8 cellular contexts compared by ENCODE assay signal in the genomic region with DNA sequence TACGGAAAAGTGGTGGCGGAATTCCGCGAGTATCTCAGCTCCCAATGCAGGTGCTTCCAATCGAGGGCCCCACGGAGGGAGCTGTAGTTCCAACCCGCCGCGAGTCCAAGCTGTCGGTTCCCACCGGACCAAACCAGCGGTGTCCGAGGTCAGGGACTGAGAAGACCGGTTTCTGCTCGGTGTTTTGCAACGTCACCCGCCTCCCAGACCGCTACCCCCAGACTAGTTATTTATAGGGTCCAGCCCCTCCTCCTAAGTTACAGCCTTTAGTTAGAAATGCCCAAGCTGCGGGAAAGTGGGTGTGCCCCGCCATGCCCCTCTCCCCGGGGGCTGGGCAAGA. TPM values are rescaled to one million over a fixed set of nuclear protein-coding genes. Genes with fewer than 3 reads are reported as not detected.
DNase-seq lines count a peak whose midpoint lies in the region; ATAC-seq and TF ChIP-seq lines count a peak whose summit lies in the region.

No MANE protein-coding gene starts in this region.

- H3K4me2 ChIP-seq in H9 (ENCODE audit: insufficient read depth, insufficient read length, low read length): peak overlapping the region; percentile 80

- H3K18ac ChIP-seq in H9 (ENCODE audit: insufficient read length, low read depth, low read length): no peak overlapping the region

- H3K23ac ChIP-seq in H9 (ENCODE audit: insufficient read length, low read depth, low read length): no peak overlapping the region

- no peak overlapping the region for H3K56ac ChIP-seq in H9 (ENCODE audit: insufficient read length, low read depth, low read length)

- H2AFZ ChIP-seq in H9 (ENCODE audit: low read length): peak overlapping the region; percentile 48

- no peak overlapping the region for H2BK20ac ChIP-seq in H9 (ENCODE audit: low read depth, low read length, poor library complexity, severe bottlenecking)

- H3K4me3 Mint-ChIP-seq in H9 (peak overlapping the region; percentile 82 to 96), T-helper 17 cell (peak overlapping the region; percentile 93)

- no peaks in the 10 kb centered on the region for H3K79me2 ChIP-seq in H9 (ENCODE audit: insufficient read depth, low read length)

- H2BK120ac ChIP-seq in H9 (ENCODE audit: low read depth, low read length, poor library complexity, severe bottlenecking): no peak overlapping the region

- intact Hi-C loops in psoas muscle (cut with DNase I): loop anchor here (5.0 kb wide), 1 partner anchor 120 kb away; no protein-coding TSS in a partner anchor

- WGBS in H9 (ENCODE audit: extremely low coverage, insufficient read length, low lambda C conversion rate): no CpG with 5 or more reads among the region's 21 CpGs
- WGBS in psoas muscle, 3 donors: 3 to 13% (median 5%) methylated on average over 21 of the region's 21 CpGs

- H3K79me1 ChIP-seq in H9 (ENCODE audit: insufficient read depth, low read depth, low read length, poor library complexity, severe bottlenecking): no peaks in the 10 kb centered on the region

- no peak overlapping the region for H3K9ac ChIP-seq in H9 (ENCODE audit: extremely low read depth, insufficient read length, low read length)

- H2BK5ac ChIP-seq in H9 (ENCODE audit: insufficient read length, low read length): no peak overlapping the region

- no peak overlapping the region for H3K14ac ChIP-seq in H9 (ENCODE audit: insufficient read depth, low read length)

- H3K4me3 ChIP-seq in cardiac muscle cell (peak overlapping the region; percentile 50), psoas muscle (peak overlapping the region; percentile 71)

- TF ChIP-seq CTCF in H9 (conservative IDR thresholded peaks at IDR 0.05) (no peak), cardiac muscle cell (IDR thresholded peaks at IDR 0.05; ENCODE audit: low read depth, low read length) (no peak), psoas muscle (IDR thresholded peaks at IDR 0.05) (no peak)

- H4K20me1 ChIP-seq in H9 (ENCODE audit: control insufficient read depth, insufficient read depth, insufficient read length): no peaks in the 10 kb centered on the region

- peaks cover 0 to 4% (median 0%) of the 10 kb centered on the region in 3 experiments; a peak in 3 of 7 replicates for H3K36me3 Mint-ChIP-seq in H9 (ENCODE audit: insufficient read depth in 1 of 3, low read depth in 3 of 3)
- H3K36me3 Mint-ChIP-seq in T-helper 17 cell (ENCODE audit: low read depth): no peaks in the 10 kb centered on the region

- no peak overlapping the region for H2BK15ac ChIP-seq in H9 (ENCODE audit: low read depth, low read length)

- peaks cover 25 to 42% of the 10 kb centered on the region in 2 experiments for H3K4me1 Mint-ChIP-seq in H9
- peaks cover 49% of the 10 kb centered on the region for H3K4me1 Mint-ChIP-seq in T-helper 17 cell

- H3K9me3 Mint-ChIP-seq in H9: no peaks in the 10 kb centered on the region

- H3K4me1 ChIP-seq in H9 (ENCODE audit: insufficient read depth, low read length) (0 out of 2 replicates have a peak, but pooled peaks cover 4% of the 10 kb centered on the region), cardiac muscle cell (ENCODE audit: low read depth) (no peaks in the 10 kb centered on the region), psoas muscle (peaks cover 29% of the 10 kb centered on the region)

- H3K4ac ChIP-seq in H9 (ENCODE audit: low read depth, low read length): no peak overlapping the region

- H3K27me3 ChIP-seq in H9 (ENCODE audit: insufficient read depth, low read length): peaks cover 2% of the 10 kb centered on the region; the same call in 1 of the 2 replicates
- H3K27me3 ChIP-seq in cardiac muscle cell: peaks cover 25% of the 10 kb centered on the region
- H3K27me3 ChIP-seq in psoas muscle (ENCODE audit: insufficient read depth in 3 of 3, low read length in 2 of 3): no peaks in the 10 kb centered on the region

- H3K27me3 Mint-ChIP-seq in H9 (ENCODE audit: low read depth): peaks cover 45% of the 10 kb centered on the region
- H3K27me3 Mint-ChIP-seq in T-helper 17 cell: no peaks in the 10 kb centered on the region

- no peak overlapping the region for H3K27ac Mint-ChIP-seq in H9
- H3K27ac Mint-ChIP-seq in T-helper 17 cell: no peak overlapping the region

- no peak overlapping the region for H2AK5ac ChIP-seq in H9 (ENCODE audit: insufficient read length, low read length)

- H4K8ac ChIP-seq in H9 (replicated peaks; ENCODE audit: insufficient read length, low read depth, low read length): no peak overlapping the region

- no peak for DNase-seq in H9
- no peak for DNase-seq in T-helper 17 cell
- peak in 1 of 2 donors; percentile 39 for DNase-seq in cardiac muscle cell (ENCODE audit: low read depth in 1 of 2, low spot score in 1 of 2)
- peak; percentile 27 to 72 for DNase-seq in psoas muscle
- DNase-seq in NCI-H345 treated with DMSO at 0.1 percent for 48 hours (lab: John Stamatoyannopoulos, UW; ENCODE audit: unreplicated experiment): no peak
- no peak for DNase-seq in RKO (ENCODE audit: low spot score)
- no peak for DNase-seq in NCI-H1436 treated with DMSO at 0.1 percent for 48 hours (lab: John Stamatoyannopoulos, UW)

- H3K9me3 ChIP-seq in H9 (ENCODE audit: control insufficient read depth, low read depth, low read length): no peaks in the 10 kb centered on the region
- H3K9me3 ChIP-seq in T-helper 17 cell (ENCODE audit: control insufficient read depth, low read length, poor library complexity, severe bottlenecking): no peaks in the 10 kb centered on the region
- no peaks in the 10 kb centered on the region for H3K9me3 ChIP-seq in cardiac muscle cell (ENCODE audit: low read depth)
- no peaks in the 10 kb centered on the region for H3K9me3 ChIP-seq in psoas muscle

- H2BK12ac ChIP-seq in H9 (ENCODE audit: insufficient read length, low read depth, low read length): no peak overlapping the region

- ATAC-seq in T-helper 17 cell (no peak), psoas muscle (no peak), HG03439 (IDR thresholded peaks at IDR 0.05; ENCODE audit: unreplicated experiment) (no peak)

- H4K91ac ChIP-seq in H9 (ENCODE audit: insufficient read length, low read depth, low read length): no peak overlapping the region

- H3K27ac ChIP-seq in H9 (ENCODE audit: insufficient read length, low read depth, low read length) (no peak overlapping the region), cardiac muscle cell (no peak overlapping the region), psoas muscle (peak overlapping the region; percentile 78)

- H4K5ac ChIP-seq in H9 (ENCODE audit: insufficient read length, low read depth, low read length): no peak overlapping the region

- peaks cover 34% of the 10 kb centered on the region for H3K23me2 ChIP-seq in H9 (ENCODE audit: insufficient read length, low read depth, low read length, poor library complexity, severe bottlenecking)

- no peak overlapping the region for H3T11ph ChIP-seq in H9 (ENCODE audit: low read length)

- no peaks in the 10 kb centered on the region for H3K36me3 ChIP-seq in cardiac muscle cell
- peaks cover 0 to 2% of the 10 kb centered on the region in 2 donors for H3K36me3 ChIP-seq in psoas muscle (ENCODE audit: insufficient read depth in 1 of 2, low read depth in 1 of 2)

RNA-seq across cellular contexts. Expression of a gene that starts 0.7 kb away (rescaled TPM):
- 5.6 and 5.7 TPM in 2 replicates for total RNA-seq in H9 (2021)
- total RNA-seq in T-helper 17 cell: under 1 TPM; 0.42 to 0.65 TPM
- total RNA-seq in cardiac muscle cell: 0.92 and 2.0 TPM in 2 replicates
- polyA plus RNA-seq in cardiac muscle cell: 1.1 and 1.2 TPM in 2 replicates
- total RNA-seq in psoas muscle: 10 to 100 TPM; 16.3 to 34.1 (median 25.1) TPM
- 10 to 100 TPM in 2 of 3 donors, 1 to 10 TPM in 1; 6.3 to 50.7 (median 38.6) TPM for polyA plus RNA-seq in psoas muscle

RNA-seq across cellular contexts. Expression of a gene that starts 48.0 kb away (rescaled TPM):
- total RNA-seq in H9 (2021): 13.5 and 14.1 TPM in 2 replicates
- total RNA-seq in T-helper 17 cell: 10 to 100 TPM; 11.2 to 15.0 TPM
- 33.6 and 35.5 TPM in 2 replicates for total RNA-seq in cardiac muscle cell
- polyA plus RNA-seq in cardiac muscle cell: 32.1 and 39.1 TPM in 2 replicates
- total RNA-seq in psoas muscle: 10 to 100 TPM; 14.7 to 19.7 (median 16.4) TPM
- polyA plus RNA-seq in psoas muscle: 10 to 100 TPM; 19.6 to 31.0 (median 28.3) TPM

RNA-seq across cellular contexts. Expression of a gene that starts 48.3 kb away (rescaled TPM):
- total RNA-seq in H9 (2021) (3.7 and 4.0 TPM in 2 replicates), T-helper 17 cell (under 1 TPM; 0.08 to 0.12 TPM), cardiac muscle cell (2.7 and 5.8 TPM in 2 replicates), psoas muscle (1 to 10 TPM in 1 of 4 donors, under 1 TPM in 3; 0.37 to 1.6 (median 0.52) TPM)
- polyA plus RNA-seq in cardiac muscle cell (1.6 and 2.1 TPM in 2 replicates), psoas muscle (under 1 TPM; 0.10 to 0.57 (median 0.18) TPM)

Comparison
In these comparisons a context has a peak if more than half of its experiments do, and no peak if none do; other contexts are left out.
1. DNase-seq: peak in psoas muscle (2 of 2); none in H9 (single experiment), T-helper 17 cell (0 of 3), NCI-H345 treated with DMSO at 0.1 percent for 48 hours (single experiment), RKO (single experiment) and NCI-H1436 treated with DMSO at 0.1 percent for 48 hours (single experiment).